2 cellular contexts compared by ENCODE assay signal in the genomic region with DNA sequence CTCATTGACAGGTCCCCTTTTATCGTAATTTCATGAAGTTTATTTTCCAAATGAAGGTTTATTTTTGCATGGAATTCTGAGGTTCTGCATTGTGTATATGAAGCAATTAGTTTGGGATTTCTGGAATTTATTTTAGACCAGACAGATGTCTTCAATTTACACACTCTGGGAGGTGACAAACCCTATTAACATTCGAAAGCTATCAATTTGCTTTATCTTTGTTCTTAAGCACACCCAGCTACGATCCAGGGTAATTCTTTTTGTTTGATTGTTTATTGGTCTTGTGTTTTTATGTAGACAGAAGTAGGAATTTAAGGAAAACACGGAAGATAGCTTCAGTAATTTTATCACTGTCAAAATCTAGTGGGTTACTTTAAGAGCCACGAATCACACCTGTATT.
TF ChIP-seq lines count a peak whose summit lies in the region.

No MANE protein-coding gene starts in this region.

TF ChIP-seq in SK-N-SH, 30 proteins besides CTCF, POLR2A, EP300 and RAD21 (continued from another document):
- TF ChIP-seq, protein P1, sequence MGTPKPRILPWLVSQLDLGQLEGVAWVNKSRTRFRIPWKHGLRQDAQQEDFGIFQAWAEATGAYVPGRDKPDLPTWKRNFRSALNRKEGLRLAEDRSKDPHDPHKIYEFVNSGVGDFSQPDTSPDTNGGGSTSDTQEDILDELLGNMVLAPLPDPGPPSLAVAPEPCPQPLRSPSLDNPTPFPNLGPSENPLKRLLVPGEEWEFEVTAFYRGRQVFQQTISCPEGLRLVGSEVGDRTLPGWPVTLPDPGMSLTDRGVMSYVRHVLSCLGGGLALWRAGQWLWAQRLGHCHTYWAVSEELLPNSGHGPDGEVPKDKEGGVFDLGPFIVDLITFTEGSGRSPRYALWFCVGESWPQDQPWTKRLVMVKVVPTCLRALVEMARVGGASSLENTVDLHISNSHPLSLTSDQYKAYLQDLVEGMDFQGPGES (IDR thresholded peaks at IDR 0.05; ENCODE audit: low read depth, low read length), result no peak
- no peak for TF ChIP-seq RCOR1 (IDR thresholded peaks at IDR 0.05; ENCODE audit: low read length)
- TF ChIP-seq, protein P2, sequence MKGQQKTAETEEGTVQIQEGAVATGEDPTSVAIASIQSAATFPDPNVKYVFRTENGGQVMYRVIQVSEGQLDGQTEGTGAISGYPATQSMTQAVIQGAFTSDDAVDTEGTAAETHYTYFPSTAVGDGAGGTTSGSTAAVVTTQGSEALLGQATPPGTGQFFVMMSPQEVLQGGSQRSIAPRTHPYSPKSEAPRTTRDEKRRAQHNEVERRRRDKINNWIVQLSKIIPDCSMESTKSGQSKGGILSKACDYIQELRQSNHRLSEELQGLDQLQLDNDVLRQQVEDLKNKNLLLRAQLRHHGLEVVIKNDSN (IDR thresholded peaks at IDR 0.05; ENCODE audit: borderline replicate concordance, low read depth), result no peak
- no peak for TF ChIP-seq FOSL2 (IDR thresholded peaks at IDR 0.05; ENCODE audit: borderline replicate concordance, low read depth)
- TF ChIP-seq, protein P3, sequence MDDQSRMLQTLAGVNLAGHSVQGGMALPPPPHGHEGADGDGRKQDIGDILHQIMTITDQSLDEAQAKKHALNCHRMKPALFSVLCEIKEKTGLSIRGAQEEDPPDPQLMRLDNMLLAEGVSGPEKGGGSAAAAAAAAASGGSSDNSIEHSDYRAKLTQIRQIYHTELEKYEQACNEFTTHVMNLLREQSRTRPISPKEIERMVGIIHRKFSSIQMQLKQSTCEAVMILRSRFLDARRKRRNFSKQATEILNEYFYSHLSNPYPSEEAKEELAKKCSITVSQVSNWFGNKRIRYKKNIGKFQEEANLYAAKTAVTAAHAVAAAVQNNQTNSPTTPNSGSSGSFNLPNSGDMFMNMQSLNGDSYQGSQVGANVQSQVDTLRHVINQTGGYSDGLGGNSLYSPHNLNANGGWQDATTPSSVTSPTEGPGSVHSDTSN (IDR thresholded peaks at IDR 0.05), result no peak
- TF ChIP-seq GABPA (IDR thresholded peaks at IDR 0.05; ENCODE audit: low read depth), result no peak
- no peak for TF ChIP-seq SIN3A (IDR thresholded peaks at IDR 0.05; ENCODE audit: borderline replicate concordance, low read depth, low read length)
- TF ChIP-seq, protein P4, sequence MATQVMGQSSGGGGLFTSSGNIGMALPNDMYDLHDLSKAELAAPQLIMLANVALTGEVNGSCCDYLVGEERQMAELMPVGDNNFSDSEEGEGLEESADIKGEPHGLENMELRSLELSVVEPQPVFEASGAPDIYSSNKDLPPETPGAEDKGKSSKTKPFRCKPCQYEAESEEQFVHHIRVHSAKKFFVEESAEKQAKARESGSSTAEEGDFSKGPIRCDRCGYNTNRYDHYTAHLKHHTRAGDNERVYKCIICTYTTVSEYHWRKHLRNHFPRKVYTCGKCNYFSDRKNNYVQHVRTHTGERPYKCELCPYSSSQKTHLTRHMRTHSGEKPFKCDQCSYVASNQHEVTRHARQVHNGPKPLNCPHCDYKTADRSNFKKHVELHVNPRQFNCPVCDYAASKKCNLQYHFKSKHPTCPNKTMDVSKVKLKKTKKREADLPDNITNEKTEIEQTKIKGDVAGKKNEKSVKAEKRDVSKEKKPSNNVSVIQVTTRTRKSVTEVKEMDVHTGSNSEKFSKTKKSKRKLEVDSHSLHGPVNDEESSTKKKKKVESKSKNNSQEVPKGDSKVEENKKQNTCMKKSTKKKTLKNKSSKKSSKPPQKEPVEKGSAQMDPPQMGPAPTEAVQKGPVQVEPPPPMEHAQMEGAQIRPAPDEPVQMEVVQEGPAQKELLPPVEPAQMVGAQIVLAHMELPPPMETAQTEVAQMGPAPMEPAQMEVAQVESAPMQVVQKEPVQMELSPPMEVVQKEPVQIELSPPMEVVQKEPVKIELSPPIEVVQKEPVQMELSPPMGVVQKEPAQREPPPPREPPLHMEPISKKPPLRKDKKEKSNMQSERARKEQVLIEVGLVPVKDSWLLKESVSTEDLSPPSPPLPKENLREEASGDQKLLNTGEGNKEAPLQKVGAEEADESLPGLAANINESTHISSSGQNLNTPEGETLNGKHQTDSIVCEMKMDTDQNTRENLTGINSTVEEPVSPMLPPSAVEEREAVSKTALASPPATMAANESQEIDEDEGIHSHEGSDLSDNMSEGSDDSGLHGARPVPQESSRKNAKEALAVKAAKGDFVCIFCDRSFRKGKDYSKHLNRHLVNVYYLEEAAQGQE (IDR thresholded peaks at IDR 0.05; ENCODE audit: low read depth, low read length), result no peak

TF ChIP-seq in SK-N-SH treated with all-trans-retinoic acid at 6 μM for 48 hours, 23 proteins besides CTCF, POLR2A, EP300 and RAD21:
- TF ChIP-seq, protein P5, sequence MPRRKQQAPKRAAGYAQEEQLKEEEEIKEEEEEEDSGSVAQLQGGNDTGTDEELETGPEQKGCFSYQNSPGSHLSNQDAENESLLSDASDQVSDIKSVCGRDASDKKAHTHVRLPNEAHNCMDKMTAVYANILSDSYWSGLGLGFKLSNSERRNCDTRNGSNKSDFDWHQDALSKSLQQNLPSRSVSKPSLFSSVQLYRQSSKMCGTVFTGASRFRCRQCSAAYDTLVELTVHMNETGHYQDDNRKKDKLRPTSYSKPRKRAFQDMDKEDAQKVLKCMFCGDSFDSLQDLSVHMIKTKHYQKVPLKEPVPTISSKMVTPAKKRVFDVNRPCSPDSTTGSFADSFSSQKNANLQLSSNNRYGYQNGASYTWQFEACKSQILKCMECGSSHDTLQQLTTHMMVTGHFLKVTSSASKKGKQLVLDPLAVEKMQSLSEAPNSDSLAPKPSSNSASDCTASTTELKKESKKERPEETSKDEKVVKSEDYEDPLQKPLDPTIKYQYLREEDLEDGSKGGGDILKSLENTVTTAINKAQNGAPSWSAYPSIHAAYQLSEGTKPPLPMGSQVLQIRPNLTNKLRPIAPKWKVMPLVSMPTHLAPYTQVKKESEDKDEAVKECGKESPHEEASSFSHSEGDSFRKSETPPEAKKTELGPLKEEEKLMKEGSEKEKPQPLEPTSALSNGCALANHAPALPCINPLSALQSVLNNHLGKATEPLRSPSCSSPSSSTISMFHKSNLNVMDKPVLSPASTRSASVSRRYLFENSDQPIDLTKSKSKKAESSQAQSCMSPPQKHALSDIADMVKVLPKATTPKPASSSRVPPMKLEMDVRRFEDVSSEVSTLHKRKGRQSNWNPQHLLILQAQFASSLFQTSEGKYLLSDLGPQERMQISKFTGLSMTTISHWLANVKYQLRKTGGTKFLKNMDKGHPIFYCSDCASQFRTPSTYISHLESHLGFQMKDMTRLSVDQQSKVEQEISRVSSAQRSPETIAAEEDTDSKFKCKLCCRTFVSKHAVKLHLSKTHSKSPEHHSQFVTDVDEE (CRISPR knock-in tag; IDR thresholded peaks at IDR 0.05), result no peak
- TF ChIP-seq ZNF8 (CRISPR knock-in tag; IDR thresholded peaks at IDR 0.05) (no peak), ISL1 (CRISPR knock-in tag; IDR thresholded peaks at IDR 0.05) (no peak), ZNF70 (CRISPR knock-in tag; IDR thresholded peaks at IDR 0.05) (no peak), CSDC2 (CRISPR knock-in tag; IDR thresholded peaks at IDR 0.05) (no peak), ZFP30 (CRISPR knock-in tag; IDR thresholded peaks at IDR 0.05) (no peak)
- TF ChIP-seq, protein P6, sequence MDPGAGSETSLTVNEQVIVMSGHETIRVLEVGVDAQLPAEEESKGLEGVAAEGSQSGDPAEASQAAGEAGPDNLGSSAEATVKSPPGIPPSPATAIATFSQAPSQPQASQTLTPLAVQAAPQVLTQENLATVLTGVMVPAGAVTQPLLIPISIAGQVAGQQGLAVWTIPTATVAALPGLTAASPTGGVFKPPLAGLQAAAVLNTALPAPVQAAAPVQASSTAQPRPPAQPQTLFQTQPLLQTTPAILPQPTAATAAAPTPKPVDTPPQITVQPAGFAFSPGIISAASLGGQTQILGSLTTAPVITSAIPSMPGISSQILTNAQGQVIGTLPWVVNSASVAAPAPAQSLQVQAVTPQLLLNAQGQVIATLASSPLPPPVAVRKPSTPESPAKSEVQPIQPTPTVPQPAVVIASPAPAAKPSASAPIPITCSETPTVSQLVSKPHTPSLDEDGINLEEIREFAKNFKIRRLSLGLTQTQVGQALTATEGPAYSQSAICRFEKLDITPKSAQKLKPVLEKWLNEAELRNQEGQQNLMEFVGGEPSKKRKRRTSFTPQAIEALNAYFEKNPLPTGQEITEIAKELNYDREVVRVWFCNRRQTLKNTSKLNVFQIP (CRISPR knock-in tag; IDR thresholded peaks at IDR 0.05; ENCODE audit: borderline replicate concordance, low read depth), result no peak
